25 cellular contexts compared by ENCODE assay signal in the genomic region with DNA sequence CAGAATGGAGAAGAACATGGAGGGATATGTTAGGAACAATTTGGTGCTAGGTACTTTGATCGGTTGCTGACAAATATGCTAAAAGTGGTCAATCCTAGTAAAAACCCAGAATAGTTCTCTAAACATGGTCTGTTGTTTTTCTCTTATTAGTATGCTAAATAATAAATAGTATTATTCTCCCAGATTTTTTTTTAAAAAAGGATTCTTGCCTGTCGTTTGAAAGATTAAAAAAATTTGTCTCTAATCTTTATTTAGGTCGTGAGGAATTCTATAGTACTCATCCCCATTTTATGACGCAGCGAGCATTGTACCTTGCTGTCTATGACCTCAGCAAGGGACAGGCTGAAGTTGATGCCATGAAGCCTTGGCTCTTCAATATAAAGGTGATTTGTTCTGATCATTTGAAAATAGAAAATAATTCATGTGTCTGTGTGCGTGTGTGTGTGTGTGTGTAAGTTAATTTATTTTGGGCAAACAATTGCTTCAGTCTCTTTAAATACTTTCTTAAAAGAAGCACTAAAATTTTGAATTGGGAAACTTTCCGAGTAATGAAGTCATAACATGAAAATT.
"Had no signal": no experiment of that assay in that cellular context is flagged by ENCODE, and none has a peak within 500 bp of the region (broad histone marks: within the 10 kb centered on the region; RNA-seq: fewer than 3 reads in every experiment).

No MANE protein-coding gene starts in this region.

- H3K27ac Mint-ChIP-seq: dendritic cell treated with granulocyte-macrophage colony-stimulating factor and Interleukin-4, amounts not matched to agents 40 ng/mL and 50 ng/mL, for 4 days; effector memory CD8-positive, alpha-beta T cell; endodermal cell; naive thymus-derived CD4-positive, alpha-beta T cell had no signal

- H3K36me3 ChIP-seq: colonic mucosa had no signal

- H3K27ac ChIP-seq: colonic mucosa, epithelial cell of prostate, esophagus squamous epithelium, gastrocnemius medialis, heart right ventricle, left lung, lower lobe of right lung had no signal

- H3K36me3 Mint-ChIP-seq: naive thymus-derived CD4-positive, alpha-beta T cell had no signal

- H3K4me3 Mint-ChIP-seq: dendritic cell treated with granulocyte-macrophage colony-stimulating factor and Interleukin-4, amounts not matched to agents 40 ng/mL and 50 ng/mL, for 4 days; effector memory CD8-positive, alpha-beta T cell; endodermal cell; naive thymus-derived CD4-positive, alpha-beta T cell had no signal

- H3K27me3 Mint-ChIP-seq: dendritic cell treated with granulocyte-macrophage colony-stimulating factor and Interleukin-4, amounts not matched to agents 40 ng/mL and 50 ng/mL, for 4 days; effector memory CD8-positive, alpha-beta T cell; naive thymus-derived CD4-positive, alpha-beta T cell had no signal

- H3K27me3 ChIP-seq: colonic mucosa, esophagus squamous epithelium, gastrocnemius medialis, heart right ventricle, left lung had no signal

- H3K9me3 ChIP-seq: colonic mucosa, esophagus squamous epithelium, gastrocnemius medialis, heart right ventricle, left lung, lower lobe of right lung, mucosa of descending colon had no signal

- H3K9me3 Mint-ChIP-seq: dendritic cell treated with granulocyte-macrophage colony-stimulating factor and Interleukin-4, amounts not matched to agents 40 ng/mL and 50 ng/mL, for 4 days; effector memory CD8-positive, alpha-beta T cell; endodermal cell had no signal

- DNase-seq: colonic mucosa; cortex of kidney; effector CD8-positive, alpha-beta T cell; effector memory CD8-positive, alpha-beta T cell; endodermal cell; erythroblast; esophagus squamous epithelium; foreskin fibroblast; foreskin melanocyte; gastrocnemius medialis; glutamatergic neuron; head of caudate nucleus; heart right ventricle; hippocampal formation; left cardiac atrium; left lung; left ventricle myocardium superior; lower lobe of right lung; mesendoderm; midbrain; mucosa of descending colon had no signal

- H3K4me3 ChIP-seq: colonic mucosa, esophagus squamous epithelium, gastrocnemius medialis, heart right ventricle, left lung, lower lobe of right lung, mucosa of descending colon had no signal

- H3K4me1 Mint-ChIP-seq: naive thymus-derived CD4-positive, alpha-beta T cell had no signal

- H3K4me1 ChIP-seq: colonic mucosa, gastrocnemius medialis, heart right ventricle, left lung, lower lobe of right lung had no signal

- ATAC-seq: effector memory CD8-positive, alpha-beta T cell; esophagus mucosa; gastrocnemius medialis; heart right ventricle; left cardiac atrium; left lung; left ventricle myocardium superior; lower lobe of right lung; mucosa of descending colon; naive thymus-derived CD4-positive, alpha-beta T cell had no signal
